ENCODE assay signal across 8 cellular contexts in genomic region chr5:40755093-40755406, GRCh38. TPM values are rescaled to one million over a fixed set of nuclear protein-coding genes. Genes with fewer than 3 reads are reported as not detected.
DNase-seq lines count a peak whose midpoint lies in the region; ATAC-seq and TF ChIP-seq lines count a peak whose summit lies in the region.

No MANE protein-coding gene starts in this region.

- H3K27ac ChIP-seq in colonic mucosa = peak overlapping the region; percentile 88

- no peaks in the 10 kb centered on the region for H3K9me3 ChIP-seq in colonic mucosa

- H3K36me3 ChIP-seq in colonic mucosa = no peaks in the 10 kb centered on the region

- DNase-seq in Ammon's horn (ENCODE audit: low spot score) = peak; percentile 90
- DNase-seq in NCI-H226 = peak; percentile 79
- DNase-seq in activated CD4-positive, CD25-positive, alpha-beta regulatory T cell treated with anti-CD3 and anti-CD28 coated beads, Interleukin-2, amount 50 U/mL, for 16 hours (ENCODE audit: low read depth, low spot score) = peak; percentile 48
- peak; percentile 80 for DNase-seq in colonic mucosa
- DNase-seq in left kidney (ENCODE audit: low read depth, low spot score) = peak; percentile 94
- peak; percentile 39 for DNase-seq in stimulated activated CD4-positive, alpha-beta T cell treated with anti-CD3 and anti-CD28 coated beads, Interleukin-2, amount 100 ng/mL, for 4 hours (ENCODE audit: low read depth)

- peaks cover 7% of the 10 kb centered on the region for H3K4me1 ChIP-seq in colonic mucosa

- H3K27me3 ChIP-seq in colonic mucosa = no peaks in the 10 kb centered on the region

- peak; percentile 65 for TF ChIP-seq CTCF in colonic mucosa (IDR thresholded peaks at IDR 0.05)

- H3K4me3 ChIP-seq in colonic mucosa = peak overlapping the region; percentile 76

- ATAC-seq in GM18909 (IDR thresholded peaks at IDR 0.05; ENCODE audit: poor library complexity, unreplicated experiment) = peak; percentile 84
- ATAC-seq in HG03196 (IDR thresholded peaks at IDR 0.05; ENCODE audit: unreplicated experiment) = peak; percentile 83

- H3K9ac ChIP-seq in colonic mucosa (ENCODE audit: low read depth in 2 of 2, low read length in 2 of 2) = peak overlapping the region; percentile 79 to 93

- intact Hi-C loops in colonic mucosa (cut with DNase I) = loop anchor here (5.0 kb wide), 1 partner anchor 77 kb away; no protein-coding TSS in a partner anchor

RNA-seq across cellular contexts. Expression of gene TTC33, which starts 0.7 kb away (rescaled TPM):
- total RNA-seq in colonic mucosa = 10 to 100 TPM; 10.6 to 19.8 TPM

RNA-seq across cellular contexts. Expression of gene PRKAA1, which starts 43.1 kb away (rescaled TPM):
- 100 to 1,000 TPM in 1 of 2 donors, 10 to 100 TPM in 1; 77.4 to 118 TPM for total RNA-seq in colonic mucosa

Comparison
In these comparisons a context has a peak if more than half of its experiments do, and no peak if none do; other contexts are left out.
1. Peak in every context shown above with its lines: DNase-seq, ATAC-seq, H3K4me3 ChIP-seq and H3K27ac ChIP-seq.
2. DNase-seq: peak in every context shown above with its lines; median percentile 94 in left kidney; 90 in Ammon's horn; 80 in colonic mucosa; 79 in NCI-H226; 48 in activated CD4-positive, CD25-positive, alpha-beta regulatory T cell treated with anti-CD3 and anti-CD28 coated beads, Interleukin-2, amount 50 U/mL, for 16 hours; 39 in stimulated activated CD4-positive, alpha-beta T cell treated with anti-CD3 and anti-CD28 coated beads, Interleukin-2, amount 100 ng/mL, for 4 hours.